ENCODE assay signal across 1 cellular context in the genomic region with DNA sequence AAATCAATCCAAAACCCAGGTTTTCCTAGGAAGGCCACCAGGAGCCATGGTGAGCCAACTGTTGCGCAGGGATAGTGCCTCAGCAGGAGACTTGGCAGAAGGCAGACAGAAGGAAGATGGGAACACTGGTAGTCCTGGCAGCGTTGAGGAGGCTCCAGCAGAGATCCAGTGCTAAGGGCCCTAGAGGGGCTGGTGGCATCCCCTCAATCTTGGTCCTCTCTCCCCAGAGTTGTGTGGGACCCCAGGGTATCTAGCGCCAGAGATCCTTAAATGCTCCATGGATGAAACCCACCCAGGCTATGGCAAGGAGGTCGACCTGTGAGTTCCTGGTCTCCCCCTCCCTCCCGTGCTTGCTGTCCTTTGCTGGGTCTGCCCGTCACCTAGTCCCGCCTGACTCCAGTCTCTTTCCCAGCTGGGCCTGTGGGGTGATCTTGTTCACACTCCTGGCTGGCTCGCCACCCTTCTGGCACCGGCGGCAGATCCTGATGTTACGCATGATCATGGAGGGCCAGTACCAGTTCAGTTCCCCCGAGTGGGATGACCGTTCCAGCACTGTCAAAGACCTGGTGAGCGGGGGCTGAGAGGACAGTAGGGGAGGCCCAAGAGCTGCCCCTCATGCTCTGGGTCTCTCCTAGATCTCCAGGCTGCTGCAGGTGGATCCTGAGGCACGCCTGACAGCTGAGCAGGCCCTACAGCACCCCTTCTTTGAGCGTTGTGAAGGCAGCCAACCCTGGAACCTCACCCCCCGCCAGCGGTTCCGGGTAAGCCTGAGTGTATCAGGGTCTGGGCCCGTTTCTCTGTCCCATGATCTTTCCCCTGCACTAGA.
TF ChIP-seq lines count a peak whose summit lies in the region.

No MANE protein-coding gene starts in this region.

TF ChIP-seq in SK-N-SH treated with all-trans-retinoic acid at 6 μM for 48 hours, 23 proteins besides CTCF, POLR2A, EP300 and RAD21 (continued from another document):
- TF ChIP-seq TOX (CRISPR knock-in tag; IDR thresholded peaks at IDR 0.05; ENCODE audit: borderline replicate concordance) (no peak), CSDC2 (CRISPR knock-in tag; IDR thresholded peaks at IDR 0.05) (no peak), SNAI2 (CRISPR knock-in tag; IDR thresholded peaks at IDR 0.05) (no peak), OSR1 (CRISPR knock-in tag; IDR thresholded peaks at IDR 0.05) (no peak), ESRRG (CRISPR knock-in tag; IDR thresholded peaks at IDR 0.05) (no peak), TSHZ2 (CRISPR knock-in tag; IDR thresholded peaks at IDR 0.05) (no peak), PPARA (CRISPR knock-in tag; IDR thresholded peaks at IDR 0.05; ENCODE audit: borderline replicate concordance) (no peak), ARNTL (CRISPR knock-in tag; IDR thresholded peaks at IDR 0.05; ENCODE audit: borderline replicate concordance, low read depth) (no peak)
TF ChIP-seq in SK-N-SH treated with all-trans-retinoic acid at 6 μM for 48 hours: peak in this region for 0.
